1 cellular context compared by ENCODE assay signal in genomic region chr15:88454867-88455810, GRCh38.
TF ChIP-seq lines count a peak whose summit lies in the region.

No MANE protein-coding gene starts in this region.

TF ChIP-seq in SK-N-SH, 30 proteins besides CTCF, POLR2A, EP300 and RAD21 (continued from another document):
- TF ChIP-seq, protein P1, sequence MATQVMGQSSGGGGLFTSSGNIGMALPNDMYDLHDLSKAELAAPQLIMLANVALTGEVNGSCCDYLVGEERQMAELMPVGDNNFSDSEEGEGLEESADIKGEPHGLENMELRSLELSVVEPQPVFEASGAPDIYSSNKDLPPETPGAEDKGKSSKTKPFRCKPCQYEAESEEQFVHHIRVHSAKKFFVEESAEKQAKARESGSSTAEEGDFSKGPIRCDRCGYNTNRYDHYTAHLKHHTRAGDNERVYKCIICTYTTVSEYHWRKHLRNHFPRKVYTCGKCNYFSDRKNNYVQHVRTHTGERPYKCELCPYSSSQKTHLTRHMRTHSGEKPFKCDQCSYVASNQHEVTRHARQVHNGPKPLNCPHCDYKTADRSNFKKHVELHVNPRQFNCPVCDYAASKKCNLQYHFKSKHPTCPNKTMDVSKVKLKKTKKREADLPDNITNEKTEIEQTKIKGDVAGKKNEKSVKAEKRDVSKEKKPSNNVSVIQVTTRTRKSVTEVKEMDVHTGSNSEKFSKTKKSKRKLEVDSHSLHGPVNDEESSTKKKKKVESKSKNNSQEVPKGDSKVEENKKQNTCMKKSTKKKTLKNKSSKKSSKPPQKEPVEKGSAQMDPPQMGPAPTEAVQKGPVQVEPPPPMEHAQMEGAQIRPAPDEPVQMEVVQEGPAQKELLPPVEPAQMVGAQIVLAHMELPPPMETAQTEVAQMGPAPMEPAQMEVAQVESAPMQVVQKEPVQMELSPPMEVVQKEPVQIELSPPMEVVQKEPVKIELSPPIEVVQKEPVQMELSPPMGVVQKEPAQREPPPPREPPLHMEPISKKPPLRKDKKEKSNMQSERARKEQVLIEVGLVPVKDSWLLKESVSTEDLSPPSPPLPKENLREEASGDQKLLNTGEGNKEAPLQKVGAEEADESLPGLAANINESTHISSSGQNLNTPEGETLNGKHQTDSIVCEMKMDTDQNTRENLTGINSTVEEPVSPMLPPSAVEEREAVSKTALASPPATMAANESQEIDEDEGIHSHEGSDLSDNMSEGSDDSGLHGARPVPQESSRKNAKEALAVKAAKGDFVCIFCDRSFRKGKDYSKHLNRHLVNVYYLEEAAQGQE (IDR thresholded peaks at IDR 0.05; ENCODE audit: low read depth, low read length), result no peak
- TF ChIP-seq CHD2 (IDR thresholded peaks at IDR 0.05; ENCODE audit: low read length, partially characterized antibody) (no peak), MEF2A (IDR thresholded peaks at IDR 0.05; ENCODE audit: borderline replicate concordance, low read depth) (no peak)
TF ChIP-seq in SK-N-SH: peak in this region for 8.
